In the genomic region with DNA sequence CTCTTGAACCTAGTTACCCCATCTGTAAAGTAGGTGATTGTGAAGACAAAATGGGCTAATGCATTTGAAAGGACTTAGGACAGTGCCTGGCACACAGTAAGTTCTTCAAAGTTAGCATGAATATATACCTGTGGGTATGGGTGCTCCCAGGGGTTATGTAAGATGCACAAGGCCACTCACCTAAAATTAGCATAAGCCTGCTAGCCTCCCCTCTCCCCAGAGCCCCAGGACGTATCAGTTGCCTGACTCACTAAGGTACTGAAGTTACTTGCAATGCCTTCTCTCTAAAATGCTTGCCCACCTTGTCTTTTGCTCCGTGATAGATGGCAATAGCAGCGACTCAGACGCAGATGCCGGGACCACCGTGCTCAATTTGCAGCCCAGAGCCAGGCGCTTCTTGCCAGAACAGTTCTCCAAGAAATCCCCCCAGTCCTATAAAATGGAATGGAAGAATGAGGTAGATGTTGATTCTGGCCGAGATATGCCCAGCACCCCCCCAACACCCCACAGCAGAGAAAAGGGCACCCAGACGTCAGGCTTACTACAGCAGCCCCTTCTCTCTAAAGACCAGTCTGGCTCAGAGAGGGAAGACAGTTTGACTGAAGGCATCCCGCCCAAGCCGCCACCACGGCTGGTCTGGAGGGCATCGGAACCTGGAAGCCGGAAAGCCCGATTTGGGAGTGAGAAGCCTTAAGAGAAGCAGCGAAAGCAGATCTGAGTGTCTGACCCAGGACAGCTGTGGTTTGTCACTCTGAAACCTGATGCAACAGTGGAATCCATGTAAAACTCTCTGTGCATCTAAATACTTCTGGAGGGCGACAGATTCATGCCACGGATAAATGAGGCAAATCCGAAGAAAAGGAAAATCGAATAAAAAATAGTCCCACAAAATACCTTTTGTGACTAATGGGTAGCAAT, we compare ENCODE assay signal across 25 cellular contexts.
"Had no signal": no experiment of that assay in that cellular context is flagged by ENCODE, and none has a peak within 500 bp of the region (broad histone marks: within the 10 kb centered on the region; RNA-seq: fewer than 3 reads in every experiment).

No MANE protein-coding gene starts in this region.

- H3K4me2 ChIP-seq: smooth muscle cell had no signal

- DNase-seq: activated CD4-positive, alpha-beta T cell treated with anti-CD3 and anti-CD28 coated beads for 1 hour; activated CD4-positive, alpha-beta T cell treated with anti-CD3 and anti-CD28 coated beads, Interleukin-2, amount 50 U/mL, for 1 hour; activated CD8-positive, alpha-beta memory T cell treated with anti-CD3 and anti-CD28 coated beads, Interleukin-2, amount 10 ng/mL, durations not matched to agents 7 days and 5 days; activated CD8-positive, alpha-beta T cell treated with anti-CD3 and anti-CD28 coated beads, Interleukin-2, amount 10 ng/mL, durations not matched to agents 7 days and 5 days; activated effector memory CD4-positive, alpha-beta T cell treated with Interleukin-2 at 50 U/mL for 16 hours; activated naive CD4-positive, alpha-beta T cell treated with Interleukin-2 at 50 U/mL for 16 hours; aorta; body of pancreas; colonic mucosa; effector CD8-positive, alpha-beta T cell; gastrocnemius medialis; glutamatergic neuron; stimulated activated CD4-positive, alpha-beta T cell treated with anti-CD3 and anti-CD28 coated beads, Interleukin-1b, Interleukin-23, amount 100 ng/mL, for 48 hours; stimulated activated CD4-positive, alpha-beta T cell treated with anti-CD3 and anti-CD28 coated beads, Interleukin-4, amount 100 ng/mL, for 4 hours; stimulated activated CD8-positive, alpha-beta memory T cell treated with anti-CD3 and anti-CD28 coated beads, Interleukin-4, amount 100 ng/mL, for 48 hours; stimulated activated naive CD8-positive, alpha-beta T cell treated with anti-CD3 and anti-CD28 coated beads, Interleukin-15, amount 100 ng/mL, for 72 hours; substantia nigra; T-helper 17 cell; uterus had no signal

- H3K4me3 ChIP-seq: body of pancreas, colonic mucosa, gastrocnemius medialis, smooth muscle cell, uterus had no signal

- ATAC-seq: activated CD8-positive, alpha-beta memory T cell treated with anti-CD3 and anti-CD28 coated beads, Interleukin-2, amount 10 ng/mL, durations not matched to agents 7 days and 5 days; activated CD8-positive, alpha-beta T cell treated with anti-CD3 and anti-CD28 coated beads, Interleukin-2, amount 10 ng/mL, durations not matched to agents 7 days and 5 days; body of pancreas; natural killer cell treated with Interleukin-12 subunit alpha and Interleukin-12 subunit beta and Interleukin-15 and Interleukin-18, amount 100 ng/mL, for 72 hours; sciatic nerve; stimulated activated memory B cell treated with anti-CD40 and anti-IgM and Interleukin-4, amounts not matched to agents 10 μg/mL and 1 μg/mL and 100 μg/mL, for 72 hours; stimulated activated naive CD8-positive, alpha-beta T cell treated with anti-CD3 and anti-CD28 coated beads, Interleukin-15, amount 100 ng/mL, for 72 hours; T-helper 17 cell had no signal

- H3K27ac ChIP-seq: body of pancreas, colonic mucosa, gastrocnemius medialis, uterus had no signal

- H3K36me3 ChIP-seq: colonic mucosa, gastrocnemius medialis, uterus had no signal

- H3K27me3 ChIP-seq: body of pancreas, colonic mucosa, gastrocnemius medialis, uterus had no signal

- H3K4me3 Mint-ChIP-seq: activated CD8-positive, alpha-beta memory T cell treated with anti-CD3 and anti-CD28 coated beads, Interleukin-2, amount 10 ng/mL, durations not matched to agents 7 days and 5 days; activated CD8-positive, alpha-beta T cell treated with anti-CD3 and anti-CD28 coated beads, Interleukin-2, amount 10 ng/mL, durations not matched to agents 7 days and 5 days; activated naive CD8-positive, alpha-beta T cell; natural killer cell treated with Interleukin-12 subunit alpha and Interleukin-12 subunit beta and Interleukin-15 and Interleukin-18, amount 100 ng/mL, for 72 hours; stimulated activated memory B cell treated with anti-CD40 and anti-IgM and Interleukin-4, amounts not matched to agents 10 μg/mL and 1 μg/mL and 100 μg/mL, for 72 hours; stimulated activated naive CD8-positive, alpha-beta T cell treated with anti-CD3 and anti-CD28 coated beads, Interleukin-15, amount 100 ng/mL, for 72 hours; T-helper 17 cell; type B pancreatic cell had no signal

- H3K36me3 Mint-ChIP-seq: activated CD8-positive, alpha-beta memory T cell treated with anti-CD3 and anti-CD28 coated beads, Interleukin-2, amount 10 ng/mL, durations not matched to agents 7 days and 5 days; activated naive CD8-positive, alpha-beta T cell; natural killer cell treated with Interleukin-12 subunit alpha and Interleukin-12 subunit beta and Interleukin-15 and Interleukin-18, amount 100 ng/mL, for 72 hours; stimulated activated memory B cell treated with anti-CD40 and anti-IgM and Interleukin-4, amounts not matched to agents 10 μg/mL and 1 μg/mL and 100 μg/mL, for 72 hours; type B pancreatic cell had no signal

- H3K9me3 ChIP-seq: body of pancreas, colonic mucosa, gastrocnemius medialis, uterus had no signal

- H3K4me1 Mint-ChIP-seq: activated CD8-positive, alpha-beta memory T cell treated with anti-CD3 and anti-CD28 coated beads, Interleukin-2, amount 10 ng/mL, durations not matched to agents 7 days and 5 days; stimulated activated memory B cell treated with anti-CD40 and anti-IgM and Interleukin-4, amounts not matched to agents 10 μg/mL and 1 μg/mL and 100 μg/mL, for 72 hours; stimulated activated naive CD8-positive, alpha-beta T cell treated with anti-CD3 and anti-CD28 coated beads, Interleukin-15, amount 100 ng/mL, for 72 hours; T-helper 17 cell had no signal

- H3K4me1 ChIP-seq: body of pancreas, colonic mucosa, uterus had no signal

- H3K27me3 Mint-ChIP-seq: type B pancreatic cell had no signal

- H3K27ac Mint-ChIP-seq: activated CD8-positive, alpha-beta memory T cell treated with anti-CD3 and anti-CD28 coated beads, Interleukin-2, amount 10 ng/mL, durations not matched to agents 7 days and 5 days; activated CD8-positive, alpha-beta T cell treated with anti-CD3 and anti-CD28 coated beads, Interleukin-2, amount 10 ng/mL, durations not matched to agents 7 days and 5 days; activated naive CD8-positive, alpha-beta T cell; natural killer cell treated with Interleukin-12 subunit alpha and Interleukin-12 subunit beta and Interleukin-15 and Interleukin-18, amount 100 ng/mL, for 72 hours; stimulated activated memory B cell treated with anti-CD40 and anti-IgM and Interleukin-4, amounts not matched to agents 10 μg/mL and 1 μg/mL and 100 μg/mL, for 72 hours; stimulated activated naive CD8-positive, alpha-beta T cell treated with anti-CD3 and anti-CD28 coated beads, Interleukin-15, amount 100 ng/mL, for 72 hours; T-helper 17 cell; type B pancreatic cell had no signal

- H3K9me3 Mint-ChIP-seq: natural killer cell treated with Interleukin-12 subunit alpha and Interleukin-12 subunit beta and Interleukin-15 and Interleukin-18, amount 100 ng/mL, for 72 hours; stimulated activated memory B cell treated with anti-CD40 and anti-IgM and Interleukin-4, amounts not matched to agents 10 μg/mL and 1 μg/mL and 100 μg/mL, for 72 hours; stimulated activated naive CD8-positive, alpha-beta T cell treated with anti-CD3 and anti-CD28 coated beads, Interleukin-15, amount 100 ng/mL, for 72 hours; type B pancreatic cell had no signal
